ENCODE assay signal across 9 cellular contexts in genomic region chr3:41681479-41681878, GRCh38.
DNase-seq lines count a peak whose midpoint lies in the region; ATAC-seq and TF ChIP-seq lines count a peak whose summit lies in the region.
"Had no signal": no experiment of that assay in that cellular context is flagged by ENCODE, and none has a peak within 500 bp of the region (broad histone marks: within the 10 kb centered on the region; RNA-seq: fewer than 3 reads in every experiment).

No MANE protein-coding gene starts in this region.

- in situ Hi-C loops in astrocyte of the spinal cord (cut with HindIII; ENCODE audit: low sequenced_read_pairs) (loop anchor here (25.0 kb wide), 1 partner anchor 1094 kb away; no protein-coding TSS in a partner anchor), GM13977 (cut with MboI; ENCODE audit: low pct_unique_long_range_greater_than_20kb, low sequenced_read_pairs, unreplicated experiment) (no loop called here)

- TF ChIP-seq CTCF in AG10803 (conservative IDR thresholded peaks at IDR 0.05; ENCODE audit: low read length): no peak
- TF ChIP-seq CTCF in astrocyte of the spinal cord (IDR thresholded peaks at IDR 0.05; ENCODE audit: low read depth, low read length): no peak
- TF ChIP-seq CTCF in left lung (IDR thresholded peaks at IDR 0.05): no peak
- no peak for TF ChIP-seq CTCF in GM13977 (IDR thresholded peaks at IDR 0.05; ENCODE audit: extremely low read depth, insufficient read depth, missing control alignments)

- no peaks in the 10 kb centered on the region for H3K36me3 ChIP-seq in MG63
- H3K36me3 ChIP-seq in left lung: no peaks in the 10 kb centered on the region

- H3K9me3 Mint-ChIP-seq in activated naive CD4-positive, alpha-beta T cell treated with anti-CD3 and anti-CD28 coated beads, Interleukin-2, amount 10 ng/mL, durations not matched to agents 7 days and 5 days: no peaks in the 10 kb centered on the region

- H3K4me1 ChIP-seq in left lung: peaks cover 0 to 11% of the 10 kb centered on the region in 2 donors

- H3K27ac Mint-ChIP-seq in activated naive CD4-positive, alpha-beta T cell treated with anti-CD3 and anti-CD28 coated beads, Interleukin-2, amount 10 ng/mL, durations not matched to agents 7 days and 5 days: no peak overlapping the region

- H3K9me3 ChIP-seq in MG63 (no peaks in the 10 kb centered on the region), left lung (no peaks in the 10 kb centered on the region)

- ATAC-seq in left lung: peak; percentile 77

- CTCF ChIA-PET in activated naive CD4-positive, alpha-beta T cell treated with anti-CD3 and anti-CD28 coated beads, Interleukin-2, amount 10 ng/mL, durations not matched to agents 7 days and 5 days (lab: Charles Lee): no interaction called here

- H3K4me1 Mint-ChIP-seq in activated naive CD4-positive, alpha-beta T cell treated with anti-CD3 and anti-CD28 coated beads, Interleukin-2, amount 10 ng/mL, durations not matched to agents 7 days and 5 days: no peaks in the 10 kb centered on the region

- H3K4me3 Mint-ChIP-seq in activated naive CD4-positive, alpha-beta T cell treated with anti-CD3 and anti-CD28 coated beads, Interleukin-2, amount 10 ng/mL, durations not matched to agents 7 days and 5 days: no peak overlapping the region

- H3K27me3 ChIP-seq in MG63 (no peaks in the 10 kb centered on the region), left lung (no peaks in the 10 kb centered on the region)

- no peak overlapping the region for H3K4me3 ChIP-seq in AG10803 (ENCODE audit: low read length)
- H3K4me3 ChIP-seq in MG63: no peak overlapping the region
- H3K4me3 ChIP-seq in astrocyte of the spinal cord (ENCODE audit: low read depth, low read length): no peak overlapping the region
- no peak overlapping the region for H3K4me3 ChIP-seq in left lung

- no peak overlapping the region for H3K27ac ChIP-seq in left lung

- H3K36me3 Mint-ChIP-seq in activated naive CD4-positive, alpha-beta T cell treated with anti-CD3 and anti-CD28 coated beads, Interleukin-2, amount 10 ng/mL, durations not matched to agents 7 days and 5 days: no peaks in the 10 kb centered on the region

- peak; percentile 98 for DNase-seq in AG10803 (ENCODE audit: low read depth)
- peak; percentile 25 for DNase-seq in MG63
- DNase-seq in astrocyte of the spinal cord (ENCODE audit: low read depth, low spot score): peak; percentile 98
- no peak for DNase-seq in left lung
- DNase-seq in NCI-H1436 (lab: John Stamatoyannopoulos, UW): no peak
- DNase-seq in GM13977 (ENCODE audit: low spot score): no peak
- DNase-seq in activated naive CD4-positive, alpha-beta T cell treated with anti-CD3 and anti-CD28 coated beads, Interleukin-2, amount 10 ng/mL, durations not matched to agents 7 days and 5 days: no peak
- no peak for DNase-seq in NCI-H748 (lab: John Stamatoyannopoulos, UW; ENCODE audit: unreplicated experiment)
- DNase-seq: NCI-H2081 treated with DMSO at 0.1 percent for 48 hours had no signal

- intact Hi-C loops in left lung (cut with DNase I): no loop called here

- H3K27me3 Mint-ChIP-seq in activated naive CD4-positive, alpha-beta T cell treated with anti-CD3 and anti-CD28 coated beads, Interleukin-2, amount 10 ng/mL, durations not matched to agents 7 days and 5 days: no peaks in the 10 kb centered on the region

Comparison
In these comparisons a context has a peak if more than half of its experiments do, and no peak if none do; other contexts are left out.
1. DNase-seq: peak in AG10803 (single experiment), MG63 (single experiment) and astrocyte of the spinal cord (single experiment); none in left lung (0 of 2), NCI-H1436 (single experiment), GM13977 (single experiment), activated naive CD4-positive, alpha-beta T cell treated with anti-CD3 and anti-CD28 coated beads, Interleukin-2, amount 10 ng/mL, durations not matched to agents 7 days and 5 days (single experiment) and NCI-H748 (single experiment).